Comparison of ENCODE assay signal across 11 cellular contexts in the genomic region with DNA sequence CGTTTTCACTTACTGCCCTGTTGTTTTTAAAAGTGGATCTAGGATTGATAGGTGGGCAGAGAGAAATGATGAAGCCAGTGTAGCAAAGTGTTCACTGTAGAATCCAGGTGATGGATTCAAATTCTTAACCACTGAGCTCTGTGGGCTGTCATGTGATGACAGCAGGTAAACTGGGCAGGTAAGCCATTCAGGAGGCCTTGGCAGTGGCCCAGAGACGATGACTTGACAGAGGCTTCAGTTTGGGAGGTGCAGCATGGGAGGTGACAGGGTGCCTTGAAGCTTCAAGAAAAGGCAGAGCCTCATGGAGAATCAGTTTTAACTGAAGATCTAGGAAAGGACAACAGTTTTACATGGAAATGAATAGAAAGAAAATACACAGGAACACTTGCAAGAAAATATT. TPM values are rescaled to one million over a fixed set of nuclear protein-coding genes. Genes with fewer than 3 reads are reported as not detected.
A peak's percentile ranks its signal among the peaks of the same experiment; 100 is the strongest.
DNase-seq lines count a peak whose midpoint lies in the region; ATAC-seq and TF ChIP-seq lines count a peak whose summit lies in the region.
"Had no signal": no experiment of that assay in that cellular context is flagged by ENCODE, and none has a peak within 500 bp of the region (broad histone marks: within the 10 kb centered on the region; RNA-seq: fewer than 3 reads in every experiment).

No MANE protein-coding gene starts in this region.

- no peaks in the 10 kb centered on the region for H4K20me1 ChIP-seq in OCI-LY1 (ENCODE audit: insufficient read depth, low read length)

- H3K9ac ChIP-seq in OCI-LY1 (ENCODE audit: low read length) = no peak overlapping the region

- no peaks in the 10 kb centered on the region for H3K27me3 Mint-ChIP-seq in activated CD4-positive, alpha-beta T cell treated with anti-CD3 and anti-CD28 coated beads, Interleukin-2, amount 10 ng/mL, durations not matched to agents 7 days and 5 days
- no peaks in the 10 kb centered on the region for H3K27me3 Mint-ChIP-seq in dendritic cell treated with granulocyte-macrophage colony-stimulating factor and Interleukin-4, amounts not matched to agents 40 ng/mL and 50 ng/mL, for 4 days

- H3K4me3 Mint-ChIP-seq in activated CD4-positive, alpha-beta T cell treated with anti-CD3 and anti-CD28 coated beads, Interleukin-2, amount 10 ng/mL, durations not matched to agents 7 days and 5 days = peak overlapping the region; percentile 88
- peak overlapping the region; percentile 32 for H3K4me3 Mint-ChIP-seq in dendritic cell treated with granulocyte-macrophage colony-stimulating factor and Interleukin-4, amounts not matched to agents 40 ng/mL and 50 ng/mL, for 4 days

- ATAC-seq in psoas muscle (no peak), HG03095 (IDR thresholded peaks at IDR 0.05; ENCODE audit: unreplicated experiment) (no peak), HG03342 (IDR thresholded peaks at IDR 0.05; ENCODE audit: unreplicated experiment) (no peak), GM18873 (IDR thresholded peaks at IDR 0.05; ENCODE audit: low FRiP score, unreplicated experiment) (no peak)

- H3K9me3 Mint-ChIP-seq in activated CD4-positive, alpha-beta T cell treated with anti-CD3 and anti-CD28 coated beads, Interleukin-2, amount 10 ng/mL, durations not matched to agents 7 days and 5 days = no peaks in the 10 kb centered on the region
- no peaks in the 10 kb centered on the region for H3K9me3 Mint-ChIP-seq in dendritic cell treated with granulocyte-macrophage colony-stimulating factor and Interleukin-4, amounts not matched to agents 40 ng/mL and 50 ng/mL, for 4 days

- no peak overlapping the region for H3K4me3 ChIP-seq in OCI-LY1 (ENCODE audit: low read depth, low read length, poor library complexity, severe bottlenecking)
- H3K4me3 ChIP-seq in psoas muscle = peak overlapping the region; percentile 100

- peak overlapping the region; percentile 94; the same call in 1 of the 2 replicates for H3K4me2 ChIP-seq in OCI-LY1 (ENCODE audit: low read length)

- WGBS in psoas muscle, 3 donors = 56 to 82% (median 70%) methylated on average over 2 of the region's 2 CpGs

- CTCF ChIA-PET in activated CD4-positive, alpha-beta T cell treated with anti-CD3 and anti-CD28 coated beads, Interleukin-2, amount 10 ng/mL, durations not matched to agents 7 days and 5 days (lab: Charles Lee) = no interaction called here

- H3K4me1 Mint-ChIP-seq in activated CD4-positive, alpha-beta T cell treated with anti-CD3 and anti-CD28 coated beads, Interleukin-2, amount 10 ng/mL, durations not matched to agents 7 days and 5 days = peaks cover 73% of the 10 kb centered on the region
- peaks cover 59% of the 10 kb centered on the region for H3K4me1 Mint-ChIP-seq in dendritic cell treated with granulocyte-macrophage colony-stimulating factor and Interleukin-4, amounts not matched to agents 40 ng/mL and 50 ng/mL, for 4 days (ENCODE audit: low read depth)

- no peaks in the 10 kb centered on the region for H3F3A ChIP-seq in OCI-LY1 (ENCODE audit: insufficient read depth, low read length)

- TF ChIP-seq CTCF in OCI-LY1 (IDR thresholded peaks at IDR 0.05; ENCODE audit: low read length) (no peak), psoas muscle (IDR thresholded peaks at IDR 0.05) (no peak)

- intact Hi-C loops in dendritic cell treated with granulocyte-macrophage colony-stimulating factor and Interleukin-4, amounts not matched to agents 40 ng/mL and 50 ng/mL, for 4 days (cut with micrococcal nuclease) = no loop called here
- intact Hi-C loops in psoas muscle (cut with DNase I) = loop anchor here in 1 of 2 donors (5.0 kb wide), 1 partner anchor 33 kb away; a partner anchor contains a TSS

- peaks cover 35% of the 10 kb centered on the region for H3K4me1 ChIP-seq in OCI-LY1 (ENCODE audit: insufficient read depth, low read length, severe bottlenecking)
- peaks cover 48% of the 10 kb centered on the region for H3K4me1 ChIP-seq in psoas muscle

- no peaks in the 10 kb centered on the region for H3K9me2 ChIP-seq in OCI-LY1 (ENCODE audit: low read depth, low read length)

- peaks cover 30% of the 10 kb centered on the region for H3K36me3 ChIP-seq in OCI-LY1 (ENCODE audit: insufficient read depth, low read length)
- H3K36me3 ChIP-seq in psoas muscle (ENCODE audit: insufficient read depth in 1 of 2, low read depth in 1 of 2) = peaks cover 10 to 36% of the 10 kb centered on the region in 2 donors

- no peaks in the 10 kb centered on the region for H3K27me3 ChIP-seq in OCI-LY1 (ENCODE audit: insufficient read depth, low read length)
- H3K27me3 ChIP-seq in psoas muscle (ENCODE audit: insufficient read depth in 3 of 3, low read length in 2 of 3) = no peaks in the 10 kb centered on the region
- H3K27me3 ChIP-seq: cardiac muscle cell had no signal

- peaks cover 24% of the 10 kb centered on the region for H3K36me3 Mint-ChIP-seq in activated CD4-positive, alpha-beta T cell treated with anti-CD3 and anti-CD28 coated beads, Interleukin-2, amount 10 ng/mL, durations not matched to agents 7 days and 5 days (ENCODE audit: low read depth)
- peaks cover 56% of the 10 kb centered on the region for H3K36me3 Mint-ChIP-seq in dendritic cell treated with granulocyte-macrophage colony-stimulating factor and Interleukin-4, amounts not matched to agents 40 ng/mL and 50 ng/mL, for 4 days (ENCODE audit: low read depth)

- peak overlapping the region; percentile 6 for H3K27ac Mint-ChIP-seq in activated CD4-positive, alpha-beta T cell treated with anti-CD3 and anti-CD28 coated beads, Interleukin-2, amount 10 ng/mL, durations not matched to agents 7 days and 5 days
- peak overlapping the region; percentile 86 for H3K27ac Mint-ChIP-seq in dendritic cell treated with granulocyte-macrophage colony-stimulating factor and Interleukin-4, amounts not matched to agents 40 ng/mL and 50 ng/mL, for 4 days

- POLR2A ChIA-PET in activated CD4-positive, alpha-beta T cell treated with anti-CD3 and anti-CD28 coated beads, Interleukin-2, amount 10 ng/mL, durations not matched to agents 7 days and 5 days (lab: Charles Lee) = no interaction called here

- H3K27ac ChIP-seq in OCI-LY1 (ENCODE audit: low read depth, low read length, poor library complexity, severe bottlenecking) (no peak overlapping the region), psoas muscle (no peak overlapping the region)
- H3K27ac ChIP-seq: cardiac muscle cell had no signal

- no peak for DNase-seq in activated CD4-positive, alpha-beta T cell treated with anti-CD3 and anti-CD28 coated beads, Interleukin-2, amount 10 ng/mL, durations not matched to agents 7 days and 5 days
- no peak for DNase-seq in activated CD4-positive, alpha-beta T cell treated with anti-CD3 and anti-CD28 coated beads, Interleukin-2, amount 50 U/mL, for 48 hours
- no peak for DNase-seq in psoas muscle

- H3K9me3 ChIP-seq in OCI-LY1 (ENCODE audit: low read length) (no peaks in the 10 kb centered on the region), psoas muscle (no peaks in the 10 kb centered on the region)

- H3K79me2 ChIP-seq in OCI-LY1 (ENCODE audit: insufficient read depth, low read length) = peaks cover 58% of the 10 kb centered on the region

- no peak overlapping the region for H2AFZ ChIP-seq in OCI-LY1 (ENCODE audit: low read length)

RNA-seq across cellular contexts. Expression of a gene that starts 2.0 kb away (rescaled TPM):
- total RNA-seq in activated CD4-positive, alpha-beta T cell treated with anti-CD3 and anti-CD28 coated beads, Interleukin-2, amount 10 ng/mL, durations not matched to agents 7 days and 5 days = 10 to 100 TPM; 41.0 to 47.2 TPM
- 100 to 1,000 TPM in 1 of 4 donors, 10 to 100 TPM in 3; 64.2 to 121 (median 89.5) TPM for total RNA-seq in psoas muscle
- 100 to 1,000 TPM in 2 of 3 donors, 10 to 100 TPM in 1; 95.4 to 114 (median 112) TPM for polyA plus RNA-seq in psoas muscle

RNA-seq across cellular contexts. Expression of a gene that starts 33.1 kb away (rescaled TPM):
- total RNA-seq in activated CD4-positive, alpha-beta T cell treated with anti-CD3 and anti-CD28 coated beads, Interleukin-2, amount 10 ng/mL, durations not matched to agents 7 days and 5 days = 10 to 100 TPM; 20.0 to 23.2 TPM
- total RNA-seq in psoas muscle = 10 to 100 TPM; 20.1 to 30.6 (median 24.2) TPM
- polyA plus RNA-seq in psoas muscle = 10 to 100 TPM; 20.3 to 28.8 (median 23.2) TPM

RNA-seq across cellular contexts. Expression of a gene that starts 33.2 kb away (rescaled TPM):
- total RNA-seq in activated CD4-positive, alpha-beta T cell treated with anti-CD3 and anti-CD28 coated beads, Interleukin-2, amount 10 ng/mL, durations not matched to agents 7 days and 5 days = not detected
- total RNA-seq in psoas muscle = 10 to 100 TPM; 23.2 to 59.4 (median 38.8) TPM
- polyA plus RNA-seq in psoas muscle = 10 to 100 TPM in 2 of 3 donors, 1 to 10 TPM in 1; 8.3 to 32.3 (median 10.9) TPM
- total RNA-seq: cardiac muscle cell, glomerular endothelial cell, mononuclear cell had no signal

Comparison
In these comparisons a context has a peak if more than half of its experiments do, and no peak if none do; other contexts are left out.
1. RNA of a gene that starts 33.2 kb away (total RNA-seq): 23.2 to 59.4 TPM in psoas muscle; not detected in activated CD4-positive, alpha-beta T cell treated with anti-CD3 and anti-CD28 coated beads, Interleukin-2, amount 10 ng/mL, durations not matched to agents 7 days and 5 days; every median in the first group is over 10 times any median in the second.